Comparison of ENCODE assay signal across 23 cellular contexts in genomic region chr20:17077030-17077429, GRCh38.
"Had no signal": no experiment of that assay in that cellular context is flagged by ENCODE, and none has a peak within 500 bp of the region (broad histone marks: within the 10 kb centered on the region; RNA-seq: fewer than 3 reads in every experiment).

No MANE protein-coding gene starts in this region.

- H3K36me3 ChIP-seq: heart left ventricle, right lobe of liver, spleen, tibial artery, upper lobe of left lung had no signal

- H3K27me3 ChIP-seq: dorsolateral prefrontal cortex, heart left ventricle, right lobe of liver, spleen, tibial artery, upper lobe of left lung had no signal

- H3K9me3 Mint-ChIP-seq: nephron had no signal

- H3K4me1 ChIP-seq: heart left ventricle, parathyroid adenoma, psoas muscle, right lobe of liver, spleen, tibial artery, upper lobe of left lung had no signal

- H3K36me3 Mint-ChIP-seq: naive B cell; stimulated activated memory B cell treated with anti-CD40 and anti-IgM and Interleukin-4, amounts not matched to agents 10 μg/mL and 1 μg/mL and 100 μg/mL, for 72 hours had no signal

- ATAC-seq: heart left ventricle; psoas muscle; right lobe of liver; stimulated activated memory B cell treated with anti-CD40 and anti-IgM and Interleukin-4, amounts not matched to agents 10 μg/mL and 1 μg/mL and 100 μg/mL, for 72 hours had no signal

- H3K4me1 Mint-ChIP-seq: naive B cell; nephron; stimulated activated memory B cell treated with anti-CD40 and anti-IgM and Interleukin-4, amounts not matched to agents 10 μg/mL and 1 μg/mL and 100 μg/mL, for 72 hours had no signal

- H3K4me3 Mint-ChIP-seq: naive B cell; nephron; stimulated activated memory B cell treated with anti-CD40 and anti-IgM and Interleukin-4, amounts not matched to agents 10 μg/mL and 1 μg/mL and 100 μg/mL, for 72 hours; stimulated activated naive CD8-positive, alpha-beta T cell treated with anti-CD3 and anti-CD28 coated beads, Interleukin-15, Interleukin-2, amounts not matched to agents 100 ng/mL and 50 ng/mL, for 24 hours had no signal

- H3K4me3 ChIP-seq: dorsolateral prefrontal cortex, heart left ventricle, psoas muscle, right lobe of liver, spleen, tibial artery, upper lobe of left lung had no signal

- H3K27me3 Mint-ChIP-seq: naive B cell; stimulated activated memory B cell treated with anti-CD40 and anti-IgM and Interleukin-4, amounts not matched to agents 10 μg/mL and 1 μg/mL and 100 μg/mL, for 72 hours; stimulated activated naive CD8-positive, alpha-beta T cell treated with anti-CD3 and anti-CD28 coated beads, Interleukin-15, Interleukin-2, amounts not matched to agents 100 ng/mL and 50 ng/mL, for 24 hours had no signal

- H3K9me3 ChIP-seq: psoas muscle, right lobe of liver, tibial artery had no signal

- H3K27ac ChIP-seq: dorsolateral prefrontal cortex, heart left ventricle, parathyroid adenoma, psoas muscle, right lobe of liver, spleen, tibial artery, upper lobe of left lung had no signal

- DNase-seq: cortex of kidney; dorsolateral prefrontal cortex; effector CD8-positive, alpha-beta T cell; foreskin melanocyte; heart left ventricle; hippocampal formation; kidney glomerular epithelial cell; mesendoderm; naive B cell; occipital lobe; psoas muscle; retina; right lobe of liver; spleen; stimulated activated CD4-positive, alpha-beta T cell treated with anti-CD3 and anti-CD28 coated beads, Interleukin-15, amount 100 ng/mL, for 24 hours; stimulated activated CD4-positive, alpha-beta T cell treated with anti-CD3 and anti-CD28 coated beads, Interleukin-1b, Interleukin-23, amount 100 ng/mL, for 48 hours; stimulated activated CD4-positive, alpha-beta T cell treated with anti-CD3 and anti-CD28 coated beads, Interleukin-4, amount 100 ng/mL, for 24 hours; tibial artery; upper lobe of left lung had no signal
